In the genomic region with DNA sequence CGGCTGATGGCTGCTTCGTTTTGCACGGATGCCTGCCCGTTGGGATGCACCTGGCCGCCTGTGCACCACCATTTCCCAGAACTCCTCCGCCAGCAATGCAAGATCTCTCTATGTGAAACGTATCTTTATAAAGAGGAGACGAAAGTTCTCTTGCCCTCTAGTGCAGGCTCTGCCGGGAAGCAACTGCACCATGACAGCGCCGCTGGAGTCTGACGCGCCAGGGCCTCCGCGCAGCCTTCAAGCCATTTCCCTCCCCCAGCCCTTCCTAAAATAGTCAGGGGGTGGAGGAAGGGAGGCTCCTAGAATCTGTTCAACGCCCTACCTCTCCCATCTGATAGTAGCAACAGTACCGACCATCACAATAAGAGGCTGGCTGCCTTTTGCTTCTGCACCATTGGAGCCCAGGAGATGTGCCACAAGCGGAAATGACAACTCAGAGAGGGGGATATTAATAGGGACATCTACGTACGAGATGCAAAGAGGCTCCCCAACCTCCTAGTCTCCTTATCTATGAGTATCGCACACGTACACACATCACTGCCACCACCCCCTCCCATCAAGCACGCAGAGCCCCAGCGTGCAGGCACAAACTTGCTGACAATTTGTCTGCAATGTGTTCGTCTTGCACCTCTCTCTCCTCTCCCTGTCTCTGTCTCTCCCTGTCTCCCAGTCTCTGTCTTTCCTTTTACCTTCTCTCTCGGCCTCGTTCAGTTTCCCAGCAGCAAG, we compare ENCODE assay signal across 8 cellular contexts. TPM values are rescaled to one million over a fixed set of nuclear protein-coding genes. Genes with fewer than 3 reads are reported as not detected.
DNase-seq lines count a peak whose midpoint lies in the region; ATAC-seq and TF ChIP-seq lines count a peak whose summit lies in the region.

No MANE protein-coding gene starts in this region.

- DNase-seq in CD4-positive, CD25-positive, alpha-beta regulatory T cell: no peak
- DNase-seq in GM23248: peak; percentile 79
- DNase-seq in activated CD4-positive, alpha-beta memory T cell treated with anti-CD3 and anti-CD28 coated beads, Interleukin-2, amount 10 ng/mL, durations not matched to agents 7 days and 5 days: no peak
- peak; percentile 35 for DNase-seq in glutamatergic neuron
- peak; percentile 51 for DNase-seq in neural progenitor cell (ENCODE audit: low spot score)
- no peak for DNase-seq in erythroblast (lab: John Stamatoyannopoulos, UW)
- DNase-seq in AML-193 (lab: John Stamatoyannopoulos, UW): no peak

- H3K4me2 ChIP-seq in GM23248 (ENCODE audit: unreplicated experiment) (peak overlapping the region; percentile 93), neural progenitor cell (peak overlapping the region; percentile 99)

- POLR2A ChIA-PET in activated CD4-positive, alpha-beta memory T cell treated with anti-CD3 and anti-CD28 coated beads, Interleukin-2, amount 10 ng/mL, durations not matched to agents 7 days and 5 days (lab: Charles Lee): no interaction called here

- peak overlapping the region; percentile 4 for H3K4me3 ChIP-seq in CD4-positive, CD25-positive, alpha-beta regulatory T cell (ENCODE audit: low read depth, low read length)
- H3K4me3 ChIP-seq in GM23248: peak overlapping the region; percentile 87
- peak overlapping the region; percentile 68 for H3K4me3 ChIP-seq in neural progenitor cell

- H3K79me2 ChIP-seq in GM23248 (ENCODE audit: insufficient read depth) (no peaks in the 10 kb centered on the region; the same call in 1 of the 2 replicates), neural progenitor cell (ENCODE audit: low read depth) (no peaks in the 10 kb centered on the region)

- H3K27ac ChIP-seq in CD4-positive, CD25-positive, alpha-beta regulatory T cell (ENCODE audit: insufficient read depth, low read length, poor library complexity, severe bottlenecking): no peak overlapping the region
- H3K27ac ChIP-seq in GM23248 (peak overlapping the region; percentile 37), neural progenitor cell (no peak overlapping the region)

- no peaks in the 10 kb centered on the region for H3K9me2 ChIP-seq in GM23248 (ENCODE audit: insufficient read depth)

- H4K20me1 ChIP-seq in GM23248 (ENCODE audit: insufficient read depth): no peaks in the 10 kb centered on the region
- peaks cover 5% of the 10 kb centered on the region for H4K20me1 ChIP-seq in neural progenitor cell (ENCODE audit: low read depth)

- peaks cover 32% of the 10 kb centered on the region for H3K27me3 Mint-ChIP-seq in CD4-positive, CD25-positive, alpha-beta regulatory T cell
- H3K27me3 Mint-ChIP-seq in activated CD4-positive, alpha-beta memory T cell treated with anti-CD3 and anti-CD28 coated beads, Interleukin-2, amount 10 ng/mL, durations not matched to agents 7 days and 5 days: peaks cover 51% of the 10 kb centered on the region
- H3K27me3 Mint-ChIP-seq in glutamatergic neuron (ENCODE audit: unreplicated experiment) (peaks cover 14% of the 10 kb centered on the region), neural progenitor cell (ENCODE audit: insufficient read depth, low read depth) (peaks cover 25% of the 10 kb centered on the region)

- H3K4me3 Mint-ChIP-seq in CD4-positive, CD25-positive, alpha-beta regulatory T cell: peak overlapping the region; percentile 75 to 93 (median 86)
- peak overlapping the region; percentile 77 for H3K4me3 Mint-ChIP-seq in activated CD4-positive, alpha-beta memory T cell treated with anti-CD3 and anti-CD28 coated beads, Interleukin-2, amount 10 ng/mL, durations not matched to agents 7 days and 5 days
- H3K4me3 Mint-ChIP-seq in glutamatergic neuron (ENCODE audit: unreplicated experiment) (peak overlapping the region; percentile 97), neural progenitor cell (peak overlapping the region; percentile 92)

- peaks cover 0 to 2% (median 0%) of the 10 kb centered on the region in 7 donors for H3K9me3 Mint-ChIP-seq in CD4-positive, CD25-positive, alpha-beta regulatory T cell
- H3K9me3 Mint-ChIP-seq in activated CD4-positive, alpha-beta memory T cell treated with anti-CD3 and anti-CD28 coated beads, Interleukin-2, amount 10 ng/mL, durations not matched to agents 7 days and 5 days: no peaks in the 10 kb centered on the region
- H3K9me3 Mint-ChIP-seq in glutamatergic neuron (ENCODE audit: unreplicated experiment) (peaks cover 3% of the 10 kb centered on the region), neural progenitor cell (peaks cover 3% of the 10 kb centered on the region)

- peak overlapping the region; percentile 76 for H3K9ac ChIP-seq in GM23248
- no peak overlapping the region for H3K9ac ChIP-seq in neural progenitor cell

- CTCF ChIA-PET in activated CD4-positive, alpha-beta memory T cell treated with anti-CD3 and anti-CD28 coated beads, Interleukin-2, amount 10 ng/mL, durations not matched to agents 7 days and 5 days (lab: Charles Lee): no interaction called here

- H2AFZ ChIP-seq in GM23248 (peak overlapping the region; percentile 98), neural progenitor cell (replicated peaks) (peak overlapping the region; percentile 96)

- ATAC-seq in CD4-positive, CD25-positive, alpha-beta regulatory T cell (ENCODE audit: low read depth in 2 of 2): no peak
- no peak for ATAC-seq in GM21576 (IDR thresholded peaks at IDR 0.05; ENCODE audit: unreplicated experiment)

- TF ChIP-seq POLR2A in erythroblast (IDR thresholded peaks at IDR 0.05; ENCODE audit: low read length): no peak

- H3K4me1 Mint-ChIP-seq in CD4-positive, CD25-positive, alpha-beta regulatory T cell: peaks cover 0 to 28% (median 17%) of the 10 kb centered on the region in 4 donors
- H3K4me1 Mint-ChIP-seq in activated CD4-positive, alpha-beta memory T cell treated with anti-CD3 and anti-CD28 coated beads, Interleukin-2, amount 10 ng/mL, durations not matched to agents 7 days and 5 days: peaks cover 30% of the 10 kb centered on the region
- H3K4me1 Mint-ChIP-seq in glutamatergic neuron (ENCODE audit: low read depth, unreplicated experiment) (peaks cover 14% of the 10 kb centered on the region), neural progenitor cell (peaks cover 7% of the 10 kb centered on the region)

- no peaks in the 10 kb centered on the region for H3K36me3 Mint-ChIP-seq in CD4-positive, CD25-positive, alpha-beta regulatory T cell
- H3K36me3 Mint-ChIP-seq in activated CD4-positive, alpha-beta memory T cell treated with anti-CD3 and anti-CD28 coated beads, Interleukin-2, amount 10 ng/mL, durations not matched to agents 7 days and 5 days (ENCODE audit: low read depth): peaks cover 6% of the 10 kb centered on the region
- H3K36me3 Mint-ChIP-seq in glutamatergic neuron (ENCODE audit: unreplicated experiment) (no peaks in the 10 kb centered on the region), neural progenitor cell (no peaks in the 10 kb centered on the region)

- H3F3A ChIP-seq in GM23248 (ENCODE audit: insufficient read depth) (0 out of 2 replicates have a peak, but pooled peaks cover 9% of the 10 kb centered on the region), neural progenitor cell (ENCODE audit: low read depth) (peaks cover 12% of the 10 kb centered on the region)

- TF ChIP-seq CTCF in glutamatergic neuron (IDR thresholded peaks at IDR 0.05; ENCODE audit: partially characterized antibody, unreplicated experiment) (no peak), neural progenitor cell (IDR thresholded peaks at IDR 0.05) (no peak)

- H3K36me3 ChIP-seq in CD4-positive, CD25-positive, alpha-beta regulatory T cell (ENCODE audit: control insufficient read depth, insufficient read depth, low read length): no peaks in the 10 kb centered on the region
- H3K36me3 ChIP-seq in GM23248 (ENCODE audit: low read depth) (no peaks in the 10 kb centered on the region), neural progenitor cell (no peaks in the 10 kb centered on the region)

- WGBS in GM23248 (ENCODE audit: low coverage in 1 of 2, low lambda C conversion rate in 2 of 2, missing lambda C conversion rate in 2 of 2), 2 experiments: 3% methylated on average over 27 of the region's 27 CpGs

- H3K27me3 ChIP-seq in CD4-positive, CD25-positive, alpha-beta regulatory T cell (ENCODE audit: control insufficient read depth, insufficient read depth, low read length): peaks cover 3% of the 10 kb centered on the region
- H3K27me3 ChIP-seq in GM23248 (replicated peaks; ENCODE audit: insufficient read depth) (no peaks in the 10 kb centered on the region), neural progenitor cell (peaks cover 60% of the 10 kb centered on the region)

- in situ Hi-C loops in GM23248 (cut with MboI): no loop called here

- peaks cover 12% of the 10 kb centered on the region for H3K4me1 ChIP-seq in CD4-positive, CD25-positive, alpha-beta regulatory T cell (ENCODE audit: control insufficient read depth, insufficient read depth, low read length, poor library complexity, severe bottlenecking)
- H3K4me1 ChIP-seq in GM23248 (ENCODE audit: insufficient read depth): peaks cover 12% of the 10 kb centered on the region
- no peaks in the 10 kb centered on the region for H3K4me1 ChIP-seq in neural progenitor cell

- H3K9me3 ChIP-seq in CD4-positive, CD25-positive, alpha-beta regulatory T cell (ENCODE audit: control insufficient read depth in 2 of 2, low read length in 2 of 2): no peaks in the 10 kb centered on the region
- H3K9me3 ChIP-seq in GM23248 (ENCODE audit: low read depth) (no peaks in the 10 kb centered on the region), neural progenitor cell (ENCODE audit: low read depth) (no peaks in the 10 kb centered on the region)

- no peak overlapping the region for H3K27ac Mint-ChIP-seq in CD4-positive, CD25-positive, alpha-beta regulatory T cell
- H3K27ac Mint-ChIP-seq in activated CD4-positive, alpha-beta memory T cell treated with anti-CD3 and anti-CD28 coated beads, Interleukin-2, amount 10 ng/mL, durations not matched to agents 7 days and 5 days: no peak overlapping the region
- peak overlapping the region; percentile 79 for H3K27ac Mint-ChIP-seq in glutamatergic neuron (ENCODE audit: unreplicated experiment)
- H3K27ac Mint-ChIP-seq in neural progenitor cell: no peak overlapping the region

RNA-seq across cellular contexts. Expression of a gene that starts 1.1 kb away (rescaled TPM):
- total RNA-seq in CD4-positive, CD25-positive, alpha-beta regulatory T cell: 166 TPM
- 10 to 100 TPM; 48.1 to 66.3 (median 56.6) TPM for polyA plus RNA-seq in CD4-positive, CD25-positive, alpha-beta regulatory T cell
- total RNA-seq in GM23248 (2014; rRNA removed; shearing (Covaris generic)): 95.4 and 129 TPM in 2 replicates
- polyA plus RNA-seq in GM23248 (2016; fragmentation: Nextera tagmentation; extraction: Ambion mirVana): 27.1 and 29.2 TPM in 2 replicates
- 10 to 100 TPM; 85.5 to 86.8 TPM for total RNA-seq in activated CD4-positive, alpha-beta memory T cell treated with anti-CD3 and anti-CD28 coated beads, Interleukin-2, amount 10 ng/mL, durations not matched to agents 7 days and 5 days
- total RNA-seq in glutamatergic neuron (ENCODE audit: unreplicated experiment) (23.4 TPM), neural progenitor cell (ENCODE audit: low replicate concordance) (4.5 and 6.0 TPM in 2 replicates)

Comparison
In these comparisons a context has a peak if more than half of its experiments do, and no peak if none do; other contexts are left out.
1. DNase-seq: peak in GM23248 (single experiment), glutamatergic neuron (single experiment) and neural progenitor cell (single experiment); none in CD4-positive, CD25-positive, alpha-beta regulatory T cell (0 of 3), activated CD4-positive, alpha-beta memory T cell treated with anti-CD3 and anti-CD28 coated beads, Interleukin-2, amount 10 ng/mL, durations not matched to agents 7 days and 5 days (single experiment), erythroblast (0 of 2) and AML-193 (0 of 2).
2. H3K4me3 ChIP-seq: peak in every context shown above with its lines; median percentile 87 in GM23248; 68 in neural progenitor cell; 4 in CD4-positive, CD25-positive, alpha-beta regulatory T cell.
3. Peak in every context shown above with its lines, with median percentiles within 50 percentile points of each other: H3K4me3 Mint-ChIP-seq.